ENCODE assay signal across 1 cellular context in the genomic region with DNA sequence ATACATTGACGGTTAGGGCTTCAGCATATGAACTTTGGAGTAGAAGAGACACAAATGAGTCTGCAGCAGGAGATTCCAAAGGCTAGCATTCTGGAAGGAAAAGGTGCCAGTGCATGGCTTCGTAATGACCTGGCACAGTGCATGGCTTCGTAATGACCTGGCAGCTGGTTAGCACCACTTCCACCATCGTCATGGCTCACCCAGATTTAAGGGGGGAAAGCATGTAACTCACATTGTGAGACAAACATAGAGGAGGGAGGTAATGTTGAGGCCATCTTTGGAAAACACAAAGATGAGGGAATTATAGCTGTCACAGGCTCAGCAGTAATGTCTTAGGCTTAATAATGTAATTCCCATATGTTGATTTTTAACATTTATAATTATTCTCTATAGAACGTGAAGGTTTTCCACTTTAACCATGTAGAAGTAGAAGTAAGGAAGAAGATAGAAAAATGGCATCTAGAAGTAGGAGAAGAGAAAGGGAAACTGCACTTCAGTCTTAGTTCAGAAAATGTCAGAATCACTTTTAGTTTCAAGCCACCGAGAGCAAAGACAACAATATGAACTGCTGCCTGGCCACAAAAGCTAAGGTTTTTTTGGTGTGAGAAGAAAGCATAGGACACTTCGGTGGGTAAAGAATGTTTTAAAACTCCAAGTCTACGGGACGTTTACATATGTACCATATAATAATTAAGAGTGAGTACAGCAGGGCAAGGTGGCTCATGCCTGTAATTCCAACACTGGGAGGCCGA.
TF ChIP-seq lines count a peak whose summit lies in the region.

No MANE protein-coding gene starts in this region.

TF ChIP-seq in HepG2, 621 proteins besides CTCF, POLR2A, EP300 and RAD21:
- TF ChIP-seq XBP1 (CRISPR knock-in tag; IDR thresholded peaks at IDR 0.05) (no peak), ZNF644 (CRISPR knock-in tag; IDR thresholded peaks at IDR 0.05; ENCODE audit: low read depth) (0 out of 2 replicates have a peak, but pooled peaks have one; percentile 7), PAF1 (CRISPR knock-in tag; IDR thresholded peaks at IDR 0.05) (no peak), ASH2L (IDR thresholded peaks at IDR 0.05; ENCODE audit: insufficient read length, low read depth, low read length) (no peak), ZNF781 (CRISPR knock-in tag; IDR thresholded peaks at IDR 0.05; ENCODE audit: borderline replicate concordance, not compliant biosample characterization) (peak; percentile 17), RXRB (CRISPR knock-in tag; IDR thresholded peaks at IDR 0.05; ENCODE audit: borderline replicate concordance) (0 out of 2 replicates have a peak, but pooled peaks have one; percentile 2), PRPF4 (IDR thresholded peaks at IDR 0.05; ENCODE audit: low read depth, low read length, poor library complexity, severe bottlenecking) (no peak), ZBTB38 (CRISPR knock-in tag; IDR thresholded peaks at IDR 0.05) (peak; percentile 18; the same call in 1 of the 2 replicates), ZNF124 (CRISPR knock-in tag; IDR thresholded peaks at IDR 0.05) (0 out of 2 replicates have a peak, but pooled peaks have one; percentile 7), CCAR2 (optimal IDR thresholded peaks at IDR 0.05; ENCODE audit: low read depth, low read length) (no peak), KDM5A (IDR thresholded peaks at IDR 0.05; ENCODE audit: borderline replicate concordance, low read length) (no peak), HOXA7 (CRISPR knock-in tag; IDR thresholded peaks at IDR 0.05) (no peak)
- TF ChIP-seq, protein P1, sequence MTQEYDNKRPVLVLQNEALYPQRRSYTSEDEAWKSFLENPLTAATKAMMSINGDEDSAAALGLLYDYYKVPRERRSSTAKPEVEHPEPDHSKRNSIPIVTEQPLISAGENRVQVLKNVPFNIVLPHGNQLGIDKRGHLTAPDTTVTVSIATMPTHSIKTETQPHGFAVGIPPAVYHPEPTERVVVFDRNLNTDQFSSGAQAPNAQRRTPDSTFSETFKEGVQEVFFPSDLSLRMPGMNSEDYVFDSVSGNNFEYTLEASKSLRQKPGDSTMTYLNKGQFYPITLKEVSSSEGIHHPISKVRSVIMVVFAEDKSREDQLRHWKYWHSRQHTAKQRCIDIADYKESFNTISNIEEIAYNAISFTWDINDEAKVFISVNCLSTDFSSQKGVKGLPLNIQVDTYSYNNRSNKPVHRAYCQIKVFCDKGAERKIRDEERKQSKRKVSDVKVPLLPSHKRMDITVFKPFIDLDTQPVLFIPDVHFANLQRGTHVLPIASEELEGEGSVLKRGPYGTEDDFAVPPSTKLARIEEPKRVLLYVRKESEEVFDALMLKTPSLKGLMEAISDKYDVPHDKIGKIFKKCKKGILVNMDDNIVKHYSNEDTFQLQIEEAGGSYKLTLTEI (CRISPR knock-in tag; conservative IDR thresholded peaks at IDR 0.05) = no peak
- TF ChIP-seq, protein P2, sequence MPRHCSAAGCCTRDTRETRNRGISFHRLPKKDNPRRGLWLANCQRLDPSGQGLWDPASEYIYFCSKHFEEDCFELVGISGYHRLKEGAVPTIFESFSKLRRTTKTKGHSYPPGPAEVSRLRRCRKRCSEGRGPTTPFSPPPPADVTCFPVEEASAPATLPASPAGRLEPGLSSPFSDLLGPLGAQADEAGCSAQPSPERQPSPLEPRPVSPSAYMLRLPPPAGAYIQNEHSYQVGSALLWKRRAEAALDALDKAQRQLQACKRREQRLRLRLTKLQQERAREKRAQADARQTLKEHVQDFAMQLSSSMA (CRISPR knock-in tag; IDR thresholded peaks at IDR 0.05) = no peak
